ENCODE assay signal across 14 cellular contexts in the genomic region with DNA sequence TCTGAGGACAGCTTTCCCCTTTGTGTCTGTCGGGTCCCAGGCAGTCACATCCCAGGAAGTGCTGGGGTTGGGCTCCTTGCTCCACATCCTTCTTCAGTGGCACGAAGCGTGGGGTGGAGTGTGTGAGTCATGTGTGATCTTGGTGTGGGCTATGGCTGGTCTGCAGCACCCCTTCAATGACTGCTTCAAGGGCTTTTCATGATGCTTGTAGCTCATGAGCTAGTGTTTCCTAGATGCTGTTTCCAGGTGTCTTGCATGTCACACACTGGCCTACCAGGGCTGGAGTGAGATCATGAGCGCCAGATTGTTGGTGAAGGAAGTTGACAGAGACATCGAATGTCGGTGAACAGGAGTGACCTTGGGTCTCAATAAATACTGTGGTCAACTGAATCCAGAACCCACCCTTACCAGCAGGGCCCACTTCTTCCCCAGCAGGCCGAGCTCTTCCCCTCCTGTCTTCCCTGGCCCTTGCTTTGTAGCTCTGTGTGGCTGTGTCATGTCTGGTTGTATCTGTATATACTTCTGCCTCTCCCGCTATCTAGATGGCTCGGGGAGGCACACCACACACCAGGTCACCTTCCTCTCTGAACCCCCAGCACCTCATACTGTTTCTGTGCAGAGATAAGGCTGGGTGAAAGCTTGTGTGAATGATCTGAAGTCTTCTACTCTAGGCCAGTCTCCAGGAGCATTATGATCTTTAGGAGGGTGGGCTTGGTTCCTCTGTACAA.
A peak's percentile ranks its signal among the peaks of the same experiment; 100 is the strongest.
DNase-seq lines count a peak whose midpoint lies in the region; ATAC-seq, FAIRE-seq and TF ChIP-seq lines count a peak whose summit lies in the region.
"Had no signal": no experiment of that assay in that cellular context is flagged by ENCODE, and none has a peak within 500 bp of the region (broad histone marks: within the 10 kb centered on the region; RNA-seq: fewer than 3 reads in every experiment).

No MANE protein-coding gene starts in this region.

- H3K4me3 ChIP-seq in coronary artery = no peak overlapping the region
- H3K4me3 ChIP-seq: gastrocnemius medialis, thoracic aorta had no signal

- H3K9me3 Mint-ChIP-seq in activated naive CD8-positive, alpha-beta T cell (ENCODE audit: low read depth) = no peaks in the 10 kb centered on the region
- peaks cover 14% of the 10 kb centered on the region for H3K9me3 Mint-ChIP-seq in nephron progenitor cell
- H3K9me3 Mint-ChIP-seq: CD4-positive, CD25-positive, alpha-beta regulatory T cell had no signal

- peak overlapping the region; percentile 18 for H3K4me3 Mint-ChIP-seq in activated naive CD8-positive, alpha-beta T cell
- peak overlapping the region; percentile 19 for H3K4me3 Mint-ChIP-seq in nephron progenitor cell
- H3K4me3 Mint-ChIP-seq: CD4-positive, CD25-positive, alpha-beta regulatory T cell had no signal

- H3K36me3 Mint-ChIP-seq in activated naive CD8-positive, alpha-beta T cell = peaks cover 3% of the 10 kb centered on the region
- peaks cover 15% of the 10 kb centered on the region for H3K36me3 Mint-ChIP-seq in nephron progenitor cell (ENCODE audit: low read depth)

- ATAC-seq in GM21723 (IDR thresholded peaks at IDR 0.05; ENCODE audit: unreplicated experiment) = peak; percentile 4
- no peak for ATAC-seq in GM21786 (IDR thresholded peaks at IDR 0.05; ENCODE audit: unreplicated experiment)
- ATAC-seq: gastrocnemius medialis, sciatic nerve had no signal

- no peak for TF ChIP-seq CTCF in nephron progenitor cell (IDR thresholded peaks at IDR 0.05)
- no peak for TF ChIP-seq CTCF in coronary artery (IDR thresholded peaks at IDR 0.05)

- DNase-seq in EH (ENCODE audit: low read depth) (peak; percentile 37), nephron progenitor cell (no peak), coronary artery (ENCODE audit: low spot score) (no peak), RCC 7860 (ENCODE audit: low spot score) (no peak)
- DNase-seq: CD4-positive, CD25-positive, alpha-beta regulatory T cell; gastrocnemius medialis; H7 had no signal

- no peaks in the 10 kb centered on the region for H3K27me3 Mint-ChIP-seq in activated naive CD8-positive, alpha-beta T cell
- peaks cover 7% of the 10 kb centered on the region for H3K27me3 Mint-ChIP-seq in nephron progenitor cell (ENCODE audit: low read depth, poor library complexity)
- H3K27me3 Mint-ChIP-seq: CD4-positive, CD25-positive, alpha-beta regulatory T cell had no signal

- peaks cover 21% of the 10 kb centered on the region for H3K4me1 Mint-ChIP-seq in activated naive CD8-positive, alpha-beta T cell (ENCODE audit: low read depth)
- peaks cover 36% of the 10 kb centered on the region for H3K4me1 Mint-ChIP-seq in nephron progenitor cell

- no peak overlapping the region for H3K27ac ChIP-seq in coronary artery
- H3K27ac ChIP-seq: gastrocnemius medialis, HL-60, thoracic aorta had no signal

- FAIRE-seq in RCC 7860 (lab: Jason Lieb, UNC) = no peak
- FAIRE-seq: G401.6 had no signal

- peak overlapping the region; percentile 70 for H3K27ac Mint-ChIP-seq in activated naive CD8-positive, alpha-beta T cell
- peak overlapping the region; percentile 60 for H3K27ac Mint-ChIP-seq in nephron progenitor cell
